In the genomic region with DNA sequence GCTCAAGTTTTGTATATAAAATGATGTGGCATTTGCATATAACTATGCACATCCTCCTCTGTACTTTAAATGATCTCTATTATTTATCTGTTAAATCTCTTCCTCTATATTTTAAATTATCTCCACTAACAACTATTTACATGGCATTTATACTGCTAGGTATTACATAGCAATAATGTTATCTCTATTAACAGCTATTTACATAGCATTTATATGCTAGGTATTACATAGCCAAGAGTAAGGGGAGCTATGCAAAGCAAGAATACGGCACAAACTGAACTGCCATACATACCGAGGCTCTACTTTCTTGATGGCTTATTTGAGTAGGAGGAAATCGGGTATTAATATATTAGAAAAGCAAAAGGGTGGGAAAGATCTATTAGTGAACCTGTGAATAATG, we compare ENCODE assay signal across 22 cellular contexts. TPM values are rescaled to one million over a fixed set of nuclear protein-coding genes. Genes with fewer than 3 reads are reported as not detected.
A peak's percentile ranks its signal among the peaks of the same experiment; 100 is the strongest.
DNase-seq lines count a peak whose midpoint lies in the region; ATAC-seq and TF ChIP-seq lines count a peak whose summit lies in the region.
"Had no signal": no experiment of that assay in that cellular context is flagged by ENCODE, and none has a peak within 500 bp of the region (broad histone marks: within the 10 kb centered on the region; RNA-seq: fewer than 3 reads in every experiment).

No MANE protein-coding gene starts in this region.

- 36% methylated on average over 3 of the region's 3 CpGs for WGBS in SK-N-SH (ENCODE audit: low lambda C conversion rate)

- POLR2A ChIA-PET in SK-N-SH (lab: Yijun Ruan, JAX) (no interaction called here), PC-3 (lab: Charles Lee; ENCODE audit: unreplicated experiment) (no interaction called here)

- TF ChIP-seq EP300 in SK-N-SH (IDR thresholded peaks at IDR 0.05; ENCODE audit: borderline replicate concordance in 1 of 2, low read depth in 1 of 2, low read length in 1 of 2): no peak

- H3K27ac ChIP-seq in SK-N-SH (ENCODE audit: low read depth in 2 of 2, low read length in 1 of 2) (peak overlapping the region in 1 of 2 experiments; percentile 25; a peak in 2 of 4 replicates), PC-3 (ENCODE audit: low read length) (peak overlapping the region; percentile 71), colonic mucosa (peak overlapping the region; percentile 5), osteoblast (ENCODE audit: low read depth, low read length) (peak overlapping the region; percentile 37), left lung (no peak overlapping the region)
- H3K27ac ChIP-seq: BLaER1 had no signal

- H3K9ac ChIP-seq in SK-N-SH (no peak overlapping the region), PC-3 (ENCODE audit: low read length) (peak overlapping the region; percentile 5; the same call in 1 of the 2 replicates), colonic mucosa (ENCODE audit: low read depth in 2 of 2, low read length in 2 of 2) (no peak overlapping the region)
- H3K9ac ChIP-seq: BLaER1 had no signal

- H3K4me3 ChIP-seq in SK-N-SH (ENCODE audit: low read depth in 2 of 2, low read length in 1 of 2) (no peak overlapping the region), PC-3 (ENCODE audit: low read length) (no peak overlapping the region), colonic mucosa (no peak overlapping the region), osteoblast (ENCODE audit: insufficient read depth, low read length) (no peak overlapping the region), left lung (no peak overlapping the region)
- H3K4me3 ChIP-seq: BLaER1 had no signal

- H3K9me2 ChIP-seq in SK-N-SH (0 out of 2 replicates have a peak, but pooled peaks cover 4% of the 10 kb centered on the region), PC-3 (replicated peaks; ENCODE audit: low read length) (no peaks in the 10 kb centered on the region)

- H2AFZ ChIP-seq in SK-N-SH (ENCODE audit: low read depth) (no peak overlapping the region), PC-3 (ENCODE audit: low read length) (no peak overlapping the region), osteoblast (ENCODE audit: low read length) (no peak overlapping the region)

- H4K20me1 ChIP-seq in SK-N-SH (ENCODE audit: insufficient read depth): no peaks in the 10 kb centered on the region
- no peaks in the 10 kb centered on the region for H4K20me1 ChIP-seq in PC-3 (ENCODE audit: low read length)
- H4K20me1 ChIP-seq in osteoblast (ENCODE audit: insufficient read depth, low read length): no peaks in the 10 kb centered on the region
- H4K20me1 ChIP-seq: BLaER1 had no signal

- DNase-seq in SK-N-SH (no peak), PC-3 (no peak), colonic mucosa (no peak), osteoblast (ENCODE audit: insufficient read length, low spot score, missing footprints) (no peak), SKM-1 treated with dmso at 0.1 percent for 144 hours (lab: John Stamatoyannopoulos, UW; ENCODE audit: unreplicated experiment) (no peak), left lung (no peak)
- DNase-seq: 8988T; ACHN; BE2C; C1 segment of cervical spinal cord; Calu3; CD4-positive, alpha-beta memory T cell; CD4-positive, CD25-positive, alpha-beta regulatory T cell; CD8-positive, alpha-beta memory T cell; COR-L47; DMS79 treated with DMSO at 0.1 percent for 48 hours; GF-D8 had no signal

- ATAC-seq in SK-N-SH treated with all-trans-retinoic acid at 6 μM for 48 hours (peak; percentile 74), PC-3 (peak; percentile 63), GM21423 (IDR thresholded peaks at IDR 0.05; ENCODE audit: unreplicated experiment) (no peak), left lung (no peak)

- TF ChIP-seq CTCF in SK-N-SH (IDR thresholded peaks at IDR 0.05) (no peak), PC-3 (conservative IDR thresholded peaks at IDR 0.05; ENCODE audit: low read depth, low read length) (no peak), colonic mucosa (IDR thresholded peaks at IDR 0.05) (no peak), osteoblast (IDR thresholded peaks at IDR 0.05; ENCODE audit: extremely low read depth, low read depth, low read length) (no peak), left lung (IDR thresholded peaks at IDR 0.05) (no peak)

- H3K27me3 ChIP-seq in SK-N-SH (ENCODE audit: insufficient read depth): no peaks in the 10 kb centered on the region
- H3K27me3 ChIP-seq in PC-3 (ENCODE audit: low read length): no peaks in the 10 kb centered on the region
- no peaks in the 10 kb centered on the region for H3K27me3 ChIP-seq in colonic mucosa
- no peaks in the 10 kb centered on the region for H3K27me3 ChIP-seq in osteoblast (ENCODE audit: insufficient read depth, low read length)
- H3K27me3 ChIP-seq in left lung: no peaks in the 10 kb centered on the region
- H3K27me3 ChIP-seq: BE2C had no signal

- no peak for TF ChIP-seq RAD21 in SK-N-SH (IDR thresholded peaks at IDR 0.05; ENCODE audit: low read length)

- H3K79me2 ChIP-seq in SK-N-SH (ENCODE audit: insufficient read depth) (no peaks in the 10 kb centered on the region), PC-3 (ENCODE audit: low read length) (0 out of 2 replicates have a peak, but pooled peaks cover 7% of the 10 kb centered on the region), osteoblast (ENCODE audit: insufficient read depth, low read length) (no peaks in the 10 kb centered on the region)

- CTCF ChIA-PET in SK-N-SH (lab: Yijun Ruan, JAX): no interaction called here
- CTCF ChIA-PET in PC-3 (lab: Charles Lee): no interaction called here

- no peaks in the 10 kb centered on the region for H3F3A ChIP-seq in SK-N-SH (replicated peaks; ENCODE audit: insufficient read depth)
- H3F3A ChIP-seq in PC-3 (ENCODE audit: low read length, unreplicated experiment): peaks cover 3% of the 10 kb centered on the region

- no peak overlapping the region for H3K4me2 ChIP-seq in SK-N-SH
- H3K4me2 ChIP-seq in PC-3 (ENCODE audit: low read length): peak overlapping the region; percentile 69; the same call in 1 of the 2 replicates
- H3K4me2 ChIP-seq in osteoblast (ENCODE audit: insufficient read depth, low read length): no peak overlapping the region
- H3K4me2 ChIP-seq: BLaER1 had no signal

- H3K4me1 ChIP-seq in SK-N-SH (ENCODE audit: control insufficient read depth in 1 of 2, insufficient read depth in 2 of 2, low read depth in 1 of 2, low read length in 1 of 2): no peaks in the 10 kb centered on the region; a peak in 1 of 4 replicates
- H3K4me1 ChIP-seq in PC-3 (ENCODE audit: insufficient read depth, low read length): peaks cover 38% of the 10 kb centered on the region
- H3K4me1 ChIP-seq in colonic mucosa: no peaks in the 10 kb centered on the region
- H3K4me1 ChIP-seq in osteoblast (ENCODE audit: insufficient read depth, low read length): peaks cover 10% of the 10 kb centered on the region
- no peaks in the 10 kb centered on the region for H3K4me1 ChIP-seq in left lung
- H3K4me1 ChIP-seq: BE2C, BLaER1 had no signal

- BruUV-seq in PC-3 (replicated peaks; lab: Mats Ljungman, UMichigan): no TSS peak

- H3K36me3 ChIP-seq in SK-N-SH (replicated peaks in 1 of 2; ENCODE audit: control insufficient read depth in 1 of 2, insufficient read depth in 2 of 2, low read length in 1 of 2): no peaks in the 10 kb centered on the region
- no peaks in the 10 kb centered on the region for H3K36me3 ChIP-seq in PC-3 (ENCODE audit: low read depth, low read length)
- H3K36me3 ChIP-seq in colonic mucosa: no peaks in the 10 kb centered on the region
- H3K36me3 ChIP-seq in osteoblast (ENCODE audit: insufficient read depth, low read length): no peaks in the 10 kb centered on the region
- H3K36me3 ChIP-seq in left lung: no peaks in the 10 kb centered on the region
- H3K36me3 ChIP-seq: BE2C, BLaER1 had no signal

- intact Hi-C loops in PC-3 (cut with micrococcal nuclease): no loop called here
- intact Hi-C loops in colonic mucosa (cut with DNase I): no loop called here
- intact Hi-C loops in left lung (cut with DNase I): no loop called here

- H3K9me3 ChIP-seq in SK-N-SH (no peaks in the 10 kb centered on the region), PC-3 (ENCODE audit: low read length) (no peaks in the 10 kb centered on the region), colonic mucosa (no peaks in the 10 kb centered on the region), osteoblast (ENCODE audit: low read depth, low read length) (no peaks in the 10 kb centered on the region), left lung (peaks cover 0 to 2% of the 10 kb centered on the region in 2 donors)
- H3K9me3 ChIP-seq: BE2C, BLaER1 had no signal

TF ChIP-seq in SK-N-SH treated with all-trans-retinoic acid at 6 μM for 48 hours, 23 proteins besides CTCF, POLR2A, EP300 and RAD21 (continues in another document):
- TF ChIP-seq ZNF70 (CRISPR knock-in tag; IDR thresholded peaks at IDR 0.05) (no peak), RARB (CRISPR knock-in tag; IDR thresholded peaks at IDR 0.05) (no peak)
- TF ChIP-seq, protein P1, sequence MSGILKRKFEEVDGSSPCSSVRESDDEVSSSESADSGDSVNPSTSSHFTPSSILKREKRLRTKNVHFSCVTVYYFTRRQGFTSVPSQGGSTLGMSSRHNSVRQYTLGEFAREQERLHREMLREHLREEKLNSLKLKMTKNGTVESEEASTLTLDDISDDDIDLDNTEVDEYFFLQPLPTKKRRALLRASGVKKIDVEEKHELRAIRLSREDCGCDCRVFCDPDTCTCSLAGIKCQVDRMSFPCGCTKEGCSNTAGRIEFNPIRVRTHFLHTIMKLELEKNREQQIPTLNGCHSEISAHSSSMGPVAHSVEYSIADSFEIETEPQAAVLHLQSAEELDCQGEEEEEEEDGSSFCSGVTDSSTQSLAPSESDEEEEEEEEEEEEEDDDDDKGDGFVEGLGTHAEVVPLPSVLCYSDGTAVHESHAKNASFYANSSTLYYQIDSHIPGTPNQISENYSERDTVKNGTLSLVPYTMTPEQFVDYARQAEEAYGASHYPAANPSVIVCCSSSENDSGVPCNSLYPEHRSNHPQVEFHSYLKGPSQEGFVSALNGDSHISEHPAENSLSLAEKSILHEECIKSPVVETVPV (CRISPR knock-in tag; IDR thresholded peaks at IDR 0.05): no peak

TF ChIP-seq in SK-N-SH, 30 proteins besides CTCF, POLR2A, EP300 and RAD21:
- TF ChIP-seq FOSL2 (IDR thresholded peaks at IDR 0.05; ENCODE audit: borderline replicate concordance, low read depth): no peak

RNA-seq across cellular contexts. Expression of a gene that starts 12.7 kb away (rescaled TPM):
- 1.7 and 2.7 TPM in 2 replicates for polyA plus RNA-seq in SK-N-SH (2012; rRNA removed)
- 2.5 and 2.9 TPM in 2 replicates for polyA plus RNA-seq in SK-N-SH (2012; cell fraction: cytosol; rRNA removed)
- polyA plus RNA-seq in SK-N-SH (2012; cell fraction: nucleus; rRNA removed): 2.1 and 5.0 TPM in 2 replicates
- total RNA-seq in PC-3 (2014; rRNA removed) (3.6 and 4.7 TPM in 2 replicates), colonic mucosa (10 to 100 TPM; 10.6 to 11.9 TPM), osteoblast (3.5 and 4.0 TPM in 2 replicates), left lung (1 to 10 TPM; 1.9 to 2.8 TPM)
- total RNA-seq: A673 had no signal
- polyA plus RNA-seq: CD14-positive monocyte; CD4-positive, alpha-beta memory T cell; CD8-positive, alpha-beta memory T cell had no signal

Comparison
In these comparisons a context has a peak if more than half of its experiments do, and no peak if none do; other contexts are left out.
1. ATAC-seq: peak in SK-N-SH treated with all-trans-retinoic acid at 6 μM for 48 hours (single experiment) and PC-3 (single experiment); none in GM21423 (single experiment) and left lung (single experiment).
2. H3K27ac ChIP-seq: peak in PC-3 (single experiment), colonic mucosa (single experiment) and osteoblast (single experiment); none in left lung (0 of 2).